In the genomic region with DNA sequence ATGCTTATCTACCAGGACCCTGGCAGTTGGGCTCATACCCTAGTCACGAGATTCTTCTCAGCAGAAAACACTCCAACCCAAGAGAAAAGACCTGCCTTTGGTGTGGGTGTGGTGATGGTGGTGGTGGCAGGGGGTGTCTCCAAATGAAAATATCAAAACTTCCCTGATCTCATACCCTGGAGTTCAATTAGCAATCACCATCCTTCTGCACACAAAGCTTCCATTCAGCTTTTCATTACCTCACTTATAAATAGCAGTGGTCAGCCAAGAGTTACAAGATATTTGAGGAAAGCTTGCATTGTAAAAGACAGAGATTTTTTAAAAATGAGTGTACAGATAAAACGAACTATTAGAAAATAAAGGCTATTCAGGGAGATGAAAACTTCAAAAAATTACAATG, we compare ENCODE assay signal across 18 cellular contexts.
"Had no signal": no experiment of that assay in that cellular context is flagged by ENCODE, and none has a peak within 500 bp of the region (broad histone marks: within the 10 kb centered on the region; RNA-seq: fewer than 3 reads in every experiment).

No MANE protein-coding gene starts in this region.

- ATAC-seq: stimulated activated naive CD8-positive, alpha-beta T cell treated with anti-CD3 and anti-CD28 coated beads, Interleukin-15, Interleukin-2, amounts not matched to agents 100 U/mL and 50 U/mL, for 24 hours had no signal

- H3K36me3 ChIP-seq: esophagus squamous epithelium, left ventricle myocardium inferior, right atrium auricular region, SJSA1 had no signal

- H3K4me1 ChIP-seq: esophagus squamous epithelium, left ventricle myocardium inferior, right atrium auricular region, SJSA1 had no signal

- H3K4me3 ChIP-seq: esophagus squamous epithelium, left ventricle myocardium inferior, right atrium auricular region, SJSA1 had no signal

- H3K27me3 ChIP-seq: esophagus squamous epithelium, right atrium auricular region, SJSA1 had no signal

- DNase-seq: activated B cell treated with CpG ODN at 0.5 μM for 24 hours; activated CD4-positive, alpha-beta memory T cell treated with anti-CD3 and anti-CD28 coated beads, Interleukin-2, amount 10 ng/mL, durations not matched to agents 7 days and 5 days; activated CD4-positive, alpha-beta T cell treated with anti-CD3 and anti-CD28 coated beads for 48 hours; activated naive CD4-positive, alpha-beta T cell treated with Interleukin-2 at 50 U/mL for 16 hours; activated T-cell treated with anti-CD3 and anti-CD28 coated beads, Interleukin-2, amount 50 U/mL, for 24 hours; anterior cingulate cortex; cerebellar nuclear complex; effector CD8-positive, alpha-beta T cell; esophagus squamous epithelium; foreskin fibroblast; glutamatergic neuron; hypothalamus; left ventricle myocardium inferior; stimulated activated CD4-positive, alpha-beta T cell treated with anti-CD3 and anti-CD28 coated beads, Interleukin-2, amount 100 ng/mL, for 24 hours; stimulated activated naive CD8-positive, alpha-beta T cell treated with anti-CD3 and anti-CD28 coated beads, Interleukin-15, Interleukin-2, amounts not matched to agents 100 U/mL and 50 U/mL, for 24 hours; trophoblast cell had no signal

- H3K9me3 ChIP-seq: esophagus squamous epithelium, left ventricle myocardium inferior, right atrium auricular region, SJSA1 had no signal

- H3K27ac ChIP-seq: esophagus squamous epithelium, left ventricle myocardium inferior, right atrium auricular region, SJSA1 had no signal
